In the genomic region with DNA sequence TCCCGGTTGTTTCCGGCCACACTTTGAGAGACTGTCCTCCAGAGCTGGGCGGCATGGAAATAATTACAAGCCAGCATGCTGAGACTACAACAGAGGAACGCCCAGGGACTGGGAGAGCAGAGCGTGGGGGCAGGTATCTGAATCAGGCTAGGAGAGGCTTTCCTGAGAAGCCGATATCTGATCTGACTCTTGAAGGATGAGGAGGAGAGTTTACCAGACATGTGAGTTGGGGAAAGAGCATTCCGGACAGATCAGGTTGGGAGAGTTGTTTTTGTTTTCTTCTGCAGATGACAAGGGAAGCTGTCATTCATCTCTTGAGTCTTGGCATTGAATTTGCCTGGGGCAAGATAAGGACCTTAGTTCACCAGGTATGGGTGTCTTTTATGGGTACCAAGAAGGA, we compare ENCODE assay signal across 14 cellular contexts. TPM values are rescaled to one million over a fixed set of nuclear protein-coding genes. Genes with fewer than 3 reads are reported as not detected.
DNase-seq lines count a peak whose midpoint lies in the region; ATAC-seq and TF ChIP-seq lines count a peak whose summit lies in the region.
"Had no signal": no experiment of that assay in that cellular context is flagged by ENCODE, and none has a peak within 500 bp of the region (broad histone marks: within the 10 kb centered on the region; RNA-seq: fewer than 3 reads in every experiment).

No MANE protein-coding gene starts in this region.

- H3K4me3 ChIP-seq in HEK293 (ENCODE audit: low read depth, low read length): no peak overlapping the region
- no peak overlapping the region for H3K4me3 ChIP-seq in adrenal gland
- peak overlapping the region; percentile 19 for H3K4me3 ChIP-seq in skeletal muscle satellite cell (ENCODE audit: low read length)

- DNase-seq in adrenal gland (peak in 1 of 7 donors; percentile 68), iris pigment epithelial cell (ENCODE audit: low read depth) (peak; percentile 50), amygdala (lab: John Stamatoyannopoulos, UW) (no peak), SKM-1 treated with dmso at 0.1 percent for 144 hours (lab: John Stamatoyannopoulos, UW; ENCODE audit: unreplicated experiment) (no peak), AG08395 (ENCODE audit: low spot score) (no peak)
- DNase-seq: C1 segment of cervical spinal cord; naive B cell; NCI-H2171 treated with DMSO at 0.1 percent for 48 hours; stimulated activated CD4-positive, alpha-beta T cell treated with anti-CD3 and anti-CD28 coated beads, Interleukin-15, amount 100 ng/mL, for 24 hours; T-helper 9 cell had no signal

- no peak for TF ChIP-seq CTCF in HEK293 (tag by site-specific recombination; IDR thresholded peaks at IDR 0.05)
- TF ChIP-seq CTCF in adrenal gland (IDR thresholded peaks at IDR 0.05): no peak

- CTCF ChIA-PET in HEK293 (lab: Yijun Ruan, JAX): interaction anchor here (0.5 to 0.6 kb wide), 3 partner anchors 29 to 103 kb away, joined by 3 read pairs; no protein-coding TSS in a partner anchor

- ATAC-seq in HG02885 (IDR thresholded peaks at IDR 0.05; ENCODE audit: poor library complexity, unreplicated experiment): no peak
- ATAC-seq: activated naive CD4-positive, alpha-beta T cell treated with anti-CD3 and anti-CD28 coated beads, Interleukin-2, amount 50 U/mL, for 72 hours had no signal

- TF ChIP-seq POLR2A in adrenal gland (IDR thresholded peaks at IDR 0.05): no peak

- intact Hi-C loops in adrenal gland (cut with DNase I): no loop called here

- H3K36me3 ChIP-seq in HEK293 (ENCODE audit: control insufficient read depth in 2 of 2, insufficient read depth in 1 of 2, low read length in 2 of 2): no peaks in the 10 kb centered on the region
- no peaks in the 10 kb centered on the region for H3K36me3 ChIP-seq in adrenal gland (replicated peaks in 1 of 2)
- peaks cover 9% of the 10 kb centered on the region for H3K36me3 ChIP-seq in skeletal muscle satellite cell (ENCODE audit: insufficient read depth, low read length)

- 75 to 85% (median 79%) methylated on average over 7 of the region's 7 CpGs for WGBS in adrenal gland, 4 donors

- POLR2A ChIA-PET in HEK293 (lab: Yijun Ruan, JAX): no interaction called here

- H3K27me3 ChIP-seq in adrenal gland (no peaks in the 10 kb centered on the region), skeletal muscle satellite cell (ENCODE audit: control insufficient read depth, insufficient read depth, low read length) (no peaks in the 10 kb centered on the region)

- H3K9me3 ChIP-seq in HEK293 (ENCODE audit: control insufficient read depth, insufficient read depth, low read depth, low read length) (no peaks in the 10 kb centered on the region), adrenal gland (replicated peaks in 1 of 3) (no peaks in the 10 kb centered on the region), skeletal muscle satellite cell (replicated peaks; ENCODE audit: low read length) (no peaks in the 10 kb centered on the region)

- H3K4me1 ChIP-seq in HEK293 (ENCODE audit: control insufficient read depth, insufficient read depth, low read length): peaks cover 20% of the 10 kb centered on the region
- H3K4me1 ChIP-seq in adrenal gland (replicated peaks in 1 of 2): peaks cover 90 to 95% of the 10 kb centered on the region in 2 donors
- peaks cover 90% of the 10 kb centered on the region for H3K4me1 ChIP-seq in skeletal muscle satellite cell (ENCODE audit: control insufficient read depth, insufficient read depth, low read length)

- peak overlapping the region; percentile 4 for H3K9ac ChIP-seq in skeletal muscle satellite cell (ENCODE audit: low read depth, low read length)

- H3K27ac ChIP-seq in HEK293 (ENCODE audit: extremely low read depth, low read depth, low read length) (no peak overlapping the region), adrenal gland (peak overlapping the region; percentile 25 to 96 (median 64))

- peak overlapping the region; percentile 43 for H3K4me2 ChIP-seq in skeletal muscle satellite cell (ENCODE audit: low read length)

TF ChIP-seq in HEK293, 187 proteins besides CTCF, POLR2A, EP300 and RAD21:
- no peak for TF ChIP-seq ZNF112 (tag by site-specific recombination; IDR thresholded peaks at IDR 0.05)
- no peak for TF ChIP-seq ZNF26 (tag by site-specific recombination; IDR thresholded peaks at IDR 0.05)
- TF ChIP-seq ZXDB (tag by site-specific recombination; IDR thresholded peaks at IDR 0.05): no peak
- TF ChIP-seq SP7 (tag by site-specific recombination; IDR thresholded peaks at IDR 0.05): 0 out of 2 replicates have a peak, but pooled peaks have one; percentile 27
- no peak for TF ChIP-seq ZNF544 (tag by site-specific recombination; IDR thresholded peaks at IDR 0.05)
- no peak for TF ChIP-seq ZNF140 (tag by site-specific recombination; IDR thresholded peaks at IDR 0.05)
- no peak for TF ChIP-seq REPIN1 (tag by site-specific recombination; IDR thresholded peaks at IDR 0.05; ENCODE audit: low read depth)
- TF ChIP-seq BCL11B (tag by site-specific recombination; IDR thresholded peaks at IDR 0.05; ENCODE audit: low read depth): no peak
- TF ChIP-seq ZFHX2 (tag by site-specific recombination; conservative IDR thresholded peaks at IDR 0.05): no peak
- TF ChIP-seq ZBTB6 (tag by site-specific recombination; IDR thresholded peaks at IDR 0.05): no peak
- TF ChIP-seq ZFP3 (tag by site-specific recombination; IDR thresholded peaks at IDR 0.05; ENCODE audit: low read depth): no peak
- TF ChIP-seq, protein P1, sequence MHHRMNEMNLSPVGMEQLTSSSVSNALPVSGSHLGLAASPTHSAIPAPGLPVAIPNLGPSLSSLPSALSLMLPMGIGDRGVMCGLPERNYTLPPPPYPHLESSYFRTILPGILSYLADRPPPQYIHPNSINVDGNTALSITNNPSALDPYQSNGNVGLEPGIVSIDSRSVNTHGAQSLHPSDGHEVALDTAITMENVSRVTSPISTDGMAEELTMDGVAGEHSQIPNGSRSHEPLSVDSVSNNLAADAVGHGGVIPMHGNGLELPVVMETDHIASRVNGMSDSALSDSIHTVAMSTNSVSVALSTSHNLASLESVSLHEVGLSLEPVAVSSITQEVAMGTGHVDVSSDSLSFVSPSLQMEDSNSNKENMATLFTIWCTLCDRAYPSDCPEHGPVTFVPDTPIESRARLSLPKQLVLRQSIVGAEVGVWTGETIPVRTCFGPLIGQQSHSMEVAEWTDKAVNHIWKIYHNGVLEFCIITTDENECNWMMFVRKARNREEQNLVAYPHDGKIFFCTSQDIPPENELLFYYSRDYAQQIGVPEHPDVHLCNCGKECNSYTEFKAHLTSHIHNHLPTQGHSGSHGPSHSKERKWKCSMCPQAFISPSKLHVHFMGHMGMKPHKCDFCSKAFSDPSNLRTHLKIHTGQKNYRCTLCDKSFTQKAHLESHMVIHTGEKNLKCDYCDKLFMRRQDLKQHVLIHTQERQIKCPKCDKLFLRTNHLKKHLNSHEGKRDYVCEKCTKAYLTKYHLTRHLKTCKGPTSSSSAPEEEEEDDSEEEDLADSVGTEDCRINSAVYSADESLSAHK (tag by site-specific recombination; IDR thresholded peaks at IDR 0.05): no peak
- TF ChIP-seq ZNF561 (tag by site-specific recombination; IDR thresholded peaks at IDR 0.05; ENCODE audit: borderline replicate concordance): no peak
- no peak for TF ChIP-seq ZNF175 (tag by site-specific recombination; IDR thresholded peaks at IDR 0.05)
- peak; percentile 37; the same call in 1 of the 2 replicates for TF ChIP-seq ZBTB17 (tag by site-specific recombination; IDR thresholded peaks at IDR 0.05)

RNA-seq across cellular contexts. Expression of gene WBP1L, which starts 35.9 kb away (rescaled TPM):
- total RNA-seq in adrenal gland: 100 to 1,000 TPM in 7 of 8 donors, 10 to 100 TPM in 1; 77.4 to 231 (median 120) TPM
- polyA plus RNA-seq in adrenal gland: 10 to 100 TPM; 38.5 to 48.5 (median 46.7) TPM
- 29.2 and 41.3 TPM in 2 replicates for total RNA-seq in skeletal muscle satellite cell (2012; rRNA removed)

RNA-seq across cellular contexts. Expression of gene CYP17A1, which starts 57.5 kb away (rescaled TPM):
- over 10,000 TPM in 5 of 8 donors, 1,000 to 10,000 TPM in 3; 5,772 to 29,109 (median 14,288) TPM for total RNA-seq in adrenal gland
- over 10,000 TPM in 2 of 3 donors, 1,000 to 10,000 TPM in 1; 2,313 to 37,742 (median 10,572) TPM for polyA plus RNA-seq in adrenal gland
- total RNA-seq in skeletal muscle satellite cell (2012; rRNA removed): not detected in 2 replicates
- total RNA-seq: activated naive CD4-positive, alpha-beta T cell treated with anti-CD3 and anti-CD28 coated beads, Interleukin-2, amount 50 U/mL, for 72 hours had no signal
